Comparison of ENCODE assay signal across 1 cellular context in genomic region chr11:76152086-76152658, GRCh38.
TF ChIP-seq lines count a peak whose summit lies in the region.

No MANE protein-coding gene starts in this region.

TF ChIP-seq in K562, 482 proteins besides CTCF, POLR2A, EP300 and RAD21 (continued from another document and continues in another):
- TF ChIP-seq ARID4B (CRISPR knock-in tag; IDR thresholded peaks at IDR 0.05) (peak; percentile 46; the same call in 1 of the 2 replicates), E2F4 (CRISPR knock-in tag; IDR thresholded peaks at IDR 0.05; ENCODE audit: low read depth) (peak; percentile 85), ZNF740 (CRISPR knock-in tag; IDR thresholded peaks at IDR 0.05) (0 out of 2 replicates have a peak, but pooled peaks have one; percentile 33), ZNF740 (tag; IDR thresholded peaks at IDR 0.05) (no peak), ZEB2 (IDR thresholded peaks at IDR 0.05) (no peak), SPI1 (IDR thresholded peaks at IDR 0.05; ENCODE audit: borderline replicate concordance, low read depth, low read length) (0 out of 2 replicates have a peak, but pooled peaks have one; percentile 9), ZKSCAN1 (IDR thresholded peaks at IDR 0.05; ENCODE audit: low read depth, low read length) (0 out of 2 replicates have a peak, but pooled peaks have one; percentile 44), ATF2 (CRISPR knock-in tag; IDR thresholded peaks at IDR 0.05) (no peak), MNT (conservative IDR thresholded peaks at IDR 0.05) (no peak), MBD1 (CRISPR knock-in tag; IDR thresholded peaks at IDR 0.05) (no peak), NUFIP1 (IDR thresholded peaks at IDR 0.05; ENCODE audit: partially characterized antibody) (no peak), BCL6 (CRISPR knock-in tag; IDR thresholded peaks at IDR 0.05) (no peak), ELF1 (tag; IDR thresholded peaks at IDR 0.05) (no peak), HINFP (tag; conservative IDR thresholded peaks at IDR 0.05; ENCODE audit: low read depth) (no peak), EGR1 (conservative IDR thresholded peaks at IDR 0.05) (0 out of 2 replicates have a peak, but pooled peaks have one; percentile 44), XRCC3 (IDR thresholded peaks at IDR 0.05) (no peak), ZNF436 (CRISPR knock-in tag; IDR thresholded peaks at IDR 0.05) (no peak), ZNF79 (CRISPR knock-in tag; IDR thresholded peaks at IDR 0.05; ENCODE audit: low read depth) (no peak), MCM5 (IDR thresholded peaks at IDR 0.05; ENCODE audit: low read depth) (no peak), CREB5 (CRISPR knock-in tag; IDR thresholded peaks at IDR 0.05) (no peak), RB1 (IDR thresholded peaks at IDR 0.05; ENCODE audit: low read depth) (peak; percentile 100), ZBTB34 (CRISPR knock-in tag; IDR thresholded peaks at IDR 0.05) (no peak), L3MBTL2 (IDR thresholded peaks at IDR 0.05) (peak; percentile 93), DDX20 (tag; IDR thresholded peaks at IDR 0.05; ENCODE audit: low read depth) (no peak), DEAF1 (CRISPR knock-in tag; IDR thresholded peaks at IDR 0.05) (peak; percentile 88), RBM22 (IDR thresholded peaks at IDR 0.05; ENCODE audit: low read depth, low read length, poor library complexity, severe bottlenecking) (no peak), NR2F6 (CRISPR knock-in tag; IDR thresholded peaks at IDR 0.05) (no peak), NELFE (IDR thresholded peaks at IDR 0.05; ENCODE audit: insufficient read depth, insufficient read length) (no peak), TFE3 (CRISPR knock-in tag; IDR thresholded peaks at IDR 0.05) (no peak), SMARCA4 (IDR thresholded peaks at IDR 0.05) (no peak), EP400 (IDR thresholded peaks at IDR 0.05) (peak; percentile 34), IFI16 (CRISPR knock-in tag; IDR thresholded peaks at IDR 0.05) (no peak), BRD4 (IDR thresholded peaks at IDR 0.05) (no peak), KLF16 (IDR thresholded peaks at IDR 0.05) (peak; percentile 53; the same call in 1 of the 2 replicates), ZFP91 (CRISPR knock-in tag; IDR thresholded peaks at IDR 0.05) (no peak)
